17 cellular contexts compared by ENCODE assay signal in the genomic region with DNA sequence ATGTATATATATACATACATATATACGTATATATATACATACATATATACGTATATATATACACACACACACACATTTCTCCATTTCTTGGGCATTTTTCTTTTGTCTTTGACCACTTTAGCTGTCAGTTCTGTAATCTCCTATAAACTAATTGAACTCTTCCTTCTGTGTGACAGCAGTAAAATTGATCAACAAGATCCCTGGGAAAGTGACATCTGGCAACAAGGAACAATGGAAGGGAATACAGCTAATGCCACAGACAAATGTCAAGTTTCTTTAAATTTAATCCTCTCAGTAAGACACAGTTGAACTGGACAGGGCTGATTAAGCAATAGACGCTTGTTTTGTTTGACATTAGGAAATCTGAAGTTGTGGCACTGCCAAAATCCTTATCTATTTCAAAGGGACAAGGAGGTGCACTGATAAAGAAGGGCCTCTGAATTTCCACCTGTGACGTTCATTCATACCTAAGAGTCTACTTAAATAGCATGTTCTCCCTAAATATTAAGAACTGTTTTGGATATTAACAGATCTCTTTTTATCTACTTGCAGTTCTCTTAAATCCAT.
"Had no signal": no experiment of that assay in that cellular context is flagged by ENCODE, and none has a peak within 500 bp of the region (broad histone marks: within the 10 kb centered on the region; RNA-seq: fewer than 3 reads in every experiment).

No MANE protein-coding gene starts in this region.

- H3K4me1 Mint-ChIP-seq: activated T-helper 17 cell treated with anti-CD3 and anti-CD28 coated beads, Interleukin-2, amount 50 U/mL, for 72 hours; natural killer cell; stimulated activated naive B cell treated with anti-CD40 and anti-IgM and Interleukin-4, amounts not matched to agents 10 μg/mL and 1 μg/mL and 100 μg/mL, for 72 hours had no signal

- H3K27me3 ChIP-seq: adrenal gland, ascending aorta, esophagus squamous epithelium, gastrocnemius medialis, ovary, transverse colon, vagina had no signal

- ATAC-seq: activated T-helper 17 cell treated with anti-CD3 and anti-CD28 coated beads, Interleukin-2, amount 50 U/mL, for 72 hours; gastrocnemius medialis; left cardiac atrium; natural killer cell; stimulated activated naive B cell treated with anti-CD40 and anti-IgM and Interleukin-4, amounts not matched to agents 10 μg/mL and 1 μg/mL and 100 μg/mL, for 72 hours had no signal

- H3K27ac ChIP-seq: ascending aorta, esophagus squamous epithelium, gastrocnemius medialis, ovary, transverse colon, vagina had no signal

- H3K27ac Mint-ChIP-seq: activated naive CD8-positive, alpha-beta T cell; activated T-cell treated with anti-CD3 and anti-CD28 coated beads, Interleukin-2, amount 50 U/mL, for 24 hours; activated T-helper 17 cell treated with anti-CD3 and anti-CD28 coated beads, Interleukin-2, amount 50 U/mL, for 72 hours; natural killer cell; stimulated activated naive B cell treated with anti-CD40 and anti-IgM and Interleukin-4, amounts not matched to agents 10 μg/mL and 1 μg/mL and 100 μg/mL, for 72 hours had no signal

- DNase-seq: activated CD4-positive, alpha-beta T cell treated with anti-CD3 and anti-CD28 coated beads for 1 hour; activated T-cell treated with anti-CD3 and anti-CD28 coated beads, Interleukin-2, amount 50 U/mL, for 24 hours; central memory CD4-positive, alpha-beta T cell; esophagus squamous epithelium; gastrocnemius medialis; left cardiac atrium; natural killer cell; ovary; stimulated activated CD4-positive, alpha-beta T cell treated with anti-CD3 and anti-CD28 coated beads, Interleukin-2, amount 100 ng/mL, for 48 hours; stimulated activated CD8-positive, alpha-beta memory T cell treated with anti-CD3 and anti-CD28 coated beads, Interleukin-4, amount 100 ng/mL, for 48 hours; stimulated activated naive B cell treated with anti-CD40 and anti-IgM and Interleukin-4, amounts not matched to agents 10 μg/mL and 1 μg/mL and 100 μg/mL, for 72 hours; transverse colon had no signal

- H3K9me3 Mint-ChIP-seq: activated T-cell treated with anti-CD3 and anti-CD28 coated beads, Interleukin-2, amount 50 U/mL, for 24 hours; activated T-helper 17 cell treated with anti-CD3 and anti-CD28 coated beads, Interleukin-2, amount 50 U/mL, for 72 hours; natural killer cell had no signal

- H3K36me3 Mint-ChIP-seq: activated naive CD8-positive, alpha-beta T cell; natural killer cell; stimulated activated naive B cell treated with anti-CD40 and anti-IgM and Interleukin-4, amounts not matched to agents 10 μg/mL and 1 μg/mL and 100 μg/mL, for 72 hours had no signal

- H3K27me3 Mint-ChIP-seq: activated naive CD8-positive, alpha-beta T cell; activated T-cell treated with anti-CD3 and anti-CD28 coated beads, Interleukin-2, amount 50 U/mL, for 24 hours; activated T-helper 17 cell treated with anti-CD3 and anti-CD28 coated beads, Interleukin-2, amount 50 U/mL, for 72 hours; stimulated activated naive B cell treated with anti-CD40 and anti-IgM and Interleukin-4, amounts not matched to agents 10 μg/mL and 1 μg/mL and 100 μg/mL, for 72 hours had no signal

- H3K4me1 ChIP-seq: vagina had no signal

- H3K4me3 ChIP-seq: adrenal gland, ascending aorta, esophagus squamous epithelium, gastrocnemius medialis, ovary, transverse colon, vagina had no signal

- H3K4me3 Mint-ChIP-seq: activated naive CD8-positive, alpha-beta T cell; activated T-cell treated with anti-CD3 and anti-CD28 coated beads, Interleukin-2, amount 50 U/mL, for 24 hours; activated T-helper 17 cell treated with anti-CD3 and anti-CD28 coated beads, Interleukin-2, amount 50 U/mL, for 72 hours; natural killer cell; stimulated activated naive B cell treated with anti-CD40 and anti-IgM and Interleukin-4, amounts not matched to agents 10 μg/mL and 1 μg/mL and 100 μg/mL, for 72 hours had no signal

- H3K36me3 ChIP-seq: adrenal gland, ascending aorta, esophagus squamous epithelium, gastrocnemius medialis, ovary, transverse colon, vagina had no signal

- H3K9me3 ChIP-seq: adrenal gland, ascending aorta, esophagus squamous epithelium, gastrocnemius medialis, ovary, transverse colon, vagina had no signal
